8 cellular contexts compared by ENCODE assay signal in genomic region chr13:80399340-80400163, GRCh38. TPM values are rescaled to one million over a fixed set of nuclear protein-coding genes. Genes with fewer than 3 reads are reported as not detected.
A peak's percentile ranks its signal among the peaks of the same experiment; 100 is the strongest.
DNase-seq lines count a peak whose midpoint lies in the region; ATAC-seq and TF ChIP-seq lines count a peak whose summit lies in the region.

No MANE protein-coding gene starts in this region.

- H3K27ac Mint-ChIP-seq in endothelial cell (ENCODE audit: unreplicated experiment) (no peak overlapping the region), HFFc6 (no peak overlapping the region)

- H3K36me3 Mint-ChIP-seq in endothelial cell (ENCODE audit: low read depth, unreplicated experiment) (no peaks in the 10 kb centered on the region), HFFc6 (ENCODE audit: low read depth) (no peaks in the 10 kb centered on the region)

- H3K27me3 Mint-ChIP-seq in endothelial cell (ENCODE audit: unreplicated experiment) (no peaks in the 10 kb centered on the region), HFFc6 (ENCODE audit: insufficient read depth) (peaks cover 9% of the 10 kb centered on the region; the same call in 1 of the 2 replicates)

- H3K9me3 Mint-ChIP-seq in endothelial cell (ENCODE audit: unreplicated experiment) (no peaks in the 10 kb centered on the region), HFFc6 (peaks cover 7% of the 10 kb centered on the region)

- H3K4me1 Mint-ChIP-seq in endothelial cell (ENCODE audit: unreplicated experiment) (no peaks in the 10 kb centered on the region), HFFc6 (ENCODE audit: low read depth) (no peaks in the 10 kb centered on the region)

- H3K4me3 Mint-ChIP-seq in endothelial cell (ENCODE audit: unreplicated experiment): no peak overlapping the region
- H3K4me3 Mint-ChIP-seq in HFFc6: no peak overlapping the region

- TF ChIP-seq CTCF in endothelial cell (IDR thresholded peaks at IDR 0.05; ENCODE audit: unreplicated experiment) (no peak), HFFc6 (IDR thresholded peaks at IDR 0.05) (no peak)

- DNase-seq in COR-L47 (lab: John Stamatoyannopoulos, UW) (peak; percentile 12), NOMO-1 (lab: John Stamatoyannopoulos, UW; ENCODE audit: unreplicated experiment in 2 of 2) (peak; percentile 49 to 68), fibroblast of the conjunctiva (ENCODE audit: low read depth) (peak; percentile 5), endothelial cell (ENCODE audit: low spot score) (no peak), NCI-H2029 treated with DMSO at 0.1 percent for 48 hours (lab: John Stamatoyannopoulos, UW) (no peak), HFFc6 (no peak)

- ATAC-seq in GM21381 (IDR thresholded peaks at IDR 0.05; ENCODE audit: unreplicated experiment): peak; percentile 42
- ATAC-seq in GM19035 (IDR thresholded peaks at IDR 0.05; ENCODE audit: unreplicated experiment): no peak

RNA-seq across cellular contexts. Expression of gene SPRY2, which starts 58.6 kb away (rescaled TPM):
- total RNA-seq in endothelial cell (ENCODE audit: unreplicated experiment): 21.7 TPM
- total RNA-seq in HFFc6 (2021; fragmentation: NEBNext Ultra II Directional; extraction: Animal tissue kit (Norgen Biotek cat#: 25700)): 10 to 100 TPM; 33.9 to 42.5 (median 41.5) TPM

Comparison
In these comparisons a context has a peak if more than half of its experiments do, and no peak if none do; other contexts are left out.
1. DNase-seq: peak in COR-L47 (single experiment), NOMO-1 (2 of 2) and fibroblast of the conjunctiva (single experiment); none in endothelial cell (single experiment), NCI-H2029 treated with DMSO at 0.1 percent for 48 hours (single experiment) and HFFc6 (single experiment).